ENCODE assay signal across 23 cellular contexts in genomic region chr16:30980068-30980371, GRCh38. TPM values are rescaled to one million over a fixed set of nuclear protein-coding genes. Genes with fewer than 3 reads are reported as not detected.
"Had no signal": no experiment of that assay in that cellular context is flagged by ENCODE, and none has a peak within 500 bp of the region (broad histone marks: within the 10 kb centered on the region; RNA-seq: fewer than 3 reads in every experiment).

No MANE protein-coding gene starts in this region.

- H3K27me3 ChIP-seq: ovary, right atrium auricular region, right lobe of liver, thyroid gland, transverse colon, upper lobe of left lung, vagina had no signal

- ATAC-seq: mucosa of descending colon; naive thymus-derived CD4-positive, alpha-beta T cell; natural killer cell treated with Interleukin-12 subunit alpha and Interleukin-12 subunit beta and Interleukin-15 and Interleukin-18, amount 100 ng/mL, for 72 hours; stimulated activated naive CD8-positive, alpha-beta T cell treated with anti-CD3 and anti-CD28 coated beads, Interleukin-15, amount 100 ng/mL, for 72 hours had no signal

- H3K4me3 ChIP-seq: left ventricle myocardium inferior, lung, mucosa of descending colon, ovary, right atrium auricular region, right lobe of liver, smooth muscle cell, thyroid gland, transverse colon, upper lobe of left lung, vagina had no signal

- H3K36me3 Mint-ChIP-seq: natural killer cell treated with Interleukin-12 subunit alpha and Interleukin-12 subunit beta and Interleukin-15 and Interleukin-18, amount 100 ng/mL, for 72 hours had no signal

- H3K4me1 ChIP-seq: right lobe of liver had no signal

- H3K27ac ChIP-seq: left ventricle myocardium inferior, ovary, right atrium auricular region, right lobe of liver, thyroid gland, transverse colon, upper lobe of left lung, vagina had no signal

- DNase-seq: hypothalamus; islet precursor cell; left ventricle myocardium inferior; midbrain; mucosa of descending colon; naive thymus-derived CD4-positive, alpha-beta T cell; ovary; right lobe of liver; stimulated activated CD4-positive, alpha-beta T cell treated with anti-CD3 and anti-CD28 coated beads, Interleukin-2, amount 100 ng/mL, for 24 hours; stimulated activated CD4-positive, alpha-beta T cell treated with anti-CD3 and anti-CD28 coated beads, Interleukin-4, amount 100 ng/mL, for 1 hour; stimulated activated naive CD4-positive, alpha-beta T cell treated with Interleukin-2 at 50 U/mL for 16 hours; stimulated activated naive CD8-positive, alpha-beta T cell treated with anti-CD3 and anti-CD28 coated beads, Interleukin-15, amount 100 ng/mL, for 72 hours; substantia nigra; thyroid gland; transverse colon had no signal

- H3K27ac Mint-ChIP-seq: naive thymus-derived CD4-positive, alpha-beta T cell; natural killer cell treated with Interleukin-12 subunit alpha and Interleukin-12 subunit beta and Interleukin-15 and Interleukin-18, amount 100 ng/mL, for 72 hours; progenitor cell of endocrine pancreas; stimulated activated naive CD8-positive, alpha-beta T cell treated with anti-CD3 and anti-CD28 coated beads, Interleukin-15, amount 100 ng/mL, for 72 hours had no signal

- H3K4me2 ChIP-seq: smooth muscle cell had no signal

- H3K4me3 Mint-ChIP-seq: naive thymus-derived CD4-positive, alpha-beta T cell; natural killer cell treated with Interleukin-12 subunit alpha and Interleukin-12 subunit beta and Interleukin-15 and Interleukin-18, amount 100 ng/mL, for 72 hours; stimulated activated naive CD8-positive, alpha-beta T cell treated with anti-CD3 and anti-CD28 coated beads, Interleukin-15, amount 100 ng/mL, for 72 hours had no signal

- H3K9me3 Mint-ChIP-seq: natural killer cell treated with Interleukin-12 subunit alpha and Interleukin-12 subunit beta and Interleukin-15 and Interleukin-18, amount 100 ng/mL, for 72 hours; stimulated activated naive CD8-positive, alpha-beta T cell treated with anti-CD3 and anti-CD28 coated beads, Interleukin-15, amount 100 ng/mL, for 72 hours had no signal

- H3K36me3 ChIP-seq: ovary had no signal

- H3K27me3 Mint-ChIP-seq: naive thymus-derived CD4-positive, alpha-beta T cell; natural killer cell treated with Interleukin-12 subunit alpha and Interleukin-12 subunit beta and Interleukin-15 and Interleukin-18, amount 100 ng/mL, for 72 hours; progenitor cell of endocrine pancreas; stimulated activated naive CD8-positive, alpha-beta T cell treated with anti-CD3 and anti-CD28 coated beads, Interleukin-15, amount 100 ng/mL, for 72 hours had no signal

- H3K9me3 ChIP-seq: left ventricle myocardium inferior, mucosa of descending colon, ovary, right atrium auricular region, right lobe of liver, thyroid gland, transverse colon, upper lobe of left lung, vagina had no signal

RNA-seq across cellular contexts. Expression of gene STX1B, which starts 30.4 kb away (rescaled TPM):
- total RNA-seq: skeletal muscle tissue had no signal
